In the genomic region with DNA sequence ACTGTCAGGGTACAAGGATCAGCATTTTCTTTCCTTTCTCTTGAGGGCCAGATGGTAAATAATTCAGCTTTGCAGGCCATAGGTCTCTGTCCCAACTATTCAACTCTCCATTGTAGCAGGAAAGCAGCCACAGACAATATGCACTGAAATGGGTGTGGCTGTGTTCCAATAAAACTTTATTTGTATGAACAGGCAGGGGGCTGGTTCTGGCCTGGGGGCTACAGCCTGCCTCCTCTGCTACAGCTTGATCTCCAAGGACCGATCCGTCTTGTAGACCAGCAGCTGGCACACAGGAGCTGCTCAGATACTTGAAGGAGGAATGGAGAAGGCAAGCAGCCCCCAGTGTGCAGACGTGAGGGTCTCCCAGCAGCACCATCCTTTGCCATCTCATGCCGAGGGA, we compare ENCODE assay signal across 2 cellular contexts.
TF ChIP-seq lines count a peak whose summit lies in the region.

No MANE protein-coding gene starts in this region.

TF ChIP-seq in K562, 482 proteins besides CTCF, POLR2A, EP300 and RAD21:
- TF ChIP-seq, protein P1, sequence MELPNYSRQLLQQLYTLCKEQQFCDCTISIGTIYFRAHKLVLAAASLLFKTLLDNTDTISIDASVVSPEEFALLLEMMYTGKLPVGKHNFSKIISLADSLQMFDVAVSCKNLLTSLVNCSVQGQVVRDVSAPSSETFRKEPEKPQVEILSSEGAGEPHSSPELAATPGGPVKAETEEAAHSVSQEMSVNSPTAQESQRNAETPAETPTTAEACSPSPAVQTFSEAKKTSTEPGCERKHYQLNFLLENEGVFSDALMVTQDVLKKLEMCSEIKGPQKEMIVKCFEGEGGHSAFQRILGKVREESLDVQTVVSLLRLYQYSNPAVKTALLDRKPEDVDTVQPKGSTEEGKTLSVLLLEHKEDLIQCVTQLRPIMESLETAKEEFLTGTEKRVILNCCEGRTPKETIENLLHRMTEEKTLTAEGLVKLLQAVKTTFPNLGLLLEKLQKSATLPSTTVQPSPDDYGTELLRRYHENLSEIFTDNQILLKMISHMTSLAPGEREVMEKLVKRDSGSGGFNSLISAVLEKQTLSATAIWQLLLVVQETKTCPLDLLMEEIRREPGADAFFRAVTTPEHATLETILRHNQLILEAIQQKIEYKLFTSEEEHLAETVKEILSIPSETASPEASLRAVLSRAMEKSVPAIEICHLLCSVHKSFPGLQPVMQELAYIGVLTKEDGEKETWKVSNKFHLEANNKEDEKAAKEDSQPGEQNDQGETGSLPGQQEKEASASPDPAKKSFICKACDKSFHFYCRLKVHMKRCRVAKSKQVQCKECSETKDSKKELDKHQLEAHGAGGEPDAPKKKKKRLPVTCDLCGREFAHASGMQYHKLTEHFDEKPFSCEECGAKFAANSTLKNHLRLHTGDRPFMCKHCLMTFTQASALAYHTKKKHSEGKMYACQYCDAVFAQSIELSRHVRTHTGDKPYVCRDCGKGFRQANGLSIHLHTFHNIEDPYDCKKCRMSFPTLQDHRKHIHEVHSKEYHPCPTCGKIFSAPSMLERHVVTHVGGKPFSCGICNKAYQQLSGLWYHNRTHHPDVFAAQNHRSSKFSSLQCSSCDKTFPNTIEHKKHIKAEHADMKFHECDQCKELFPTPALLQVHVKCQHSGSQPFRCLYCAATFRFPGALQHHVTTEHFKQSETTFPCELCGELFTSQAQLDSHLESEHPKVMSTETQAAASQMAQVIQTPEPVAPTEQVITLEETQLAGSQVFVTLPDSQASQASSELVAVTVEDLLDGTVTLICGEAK (IDR thresholded peaks at IDR 0.05): peak; percentile 93
- TF ChIP-seq, protein P1 (CRISPR knock-in tag; IDR thresholded peaks at IDR 0.05): peak; percentile 85

TF ChIP-seq in HepG2, 621 proteins besides CTCF, POLR2A, EP300 and RAD21:
- TF ChIP-seq, protein P1 (IDR thresholded peaks at IDR 0.05): peak; percentile 59
- TF ChIP-seq, protein P1 (CRISPR knock-in tag; IDR thresholded peaks at IDR 0.05): peak; percentile 97
